Comparison of ENCODE assay signal across 10 cellular contexts in the genomic region with DNA sequence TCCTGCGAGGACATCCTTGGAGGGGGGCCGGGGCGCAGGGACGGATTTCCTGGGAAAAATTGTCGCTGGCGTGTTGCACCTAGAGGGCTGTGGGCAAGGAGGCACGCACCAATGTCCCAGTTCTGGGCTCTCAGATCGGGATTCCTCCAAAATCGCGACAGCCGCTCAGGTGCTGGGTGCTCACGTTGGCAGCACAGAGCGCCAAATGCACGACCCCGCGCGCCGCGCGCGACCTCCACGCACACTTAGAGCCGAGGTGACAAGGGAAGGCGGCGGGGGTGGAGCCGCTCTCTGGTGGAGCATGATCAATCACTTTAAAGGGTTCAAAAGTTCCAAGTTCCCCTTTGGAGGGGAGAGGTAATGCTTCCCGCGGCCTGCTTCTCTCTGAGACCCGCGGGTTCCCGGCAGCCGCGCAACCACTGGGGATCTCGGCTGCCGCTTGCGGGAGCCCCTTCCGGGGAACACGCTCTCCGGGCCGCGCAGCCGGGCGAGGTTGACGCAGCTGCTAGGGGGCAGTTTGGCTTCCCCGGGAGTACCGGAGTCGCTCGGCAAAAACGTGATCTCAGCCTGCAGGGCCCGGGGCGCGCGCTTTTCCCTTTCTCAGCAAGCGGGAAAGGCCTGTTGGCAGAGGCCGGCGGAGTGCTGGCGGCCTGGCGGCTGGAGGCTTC. TPM values are rescaled to one million over a fixed set of nuclear protein-coding genes. Genes with fewer than 3 reads are reported as not detected.
DNase-seq lines count a peak whose midpoint lies in the region; ATAC-seq and TF ChIP-seq lines count a peak whose summit lies in the region.
"Had no signal": no experiment of that assay in that cellular context is flagged by ENCODE, and none has a peak within 500 bp of the region (broad histone marks: within the 10 kb centered on the region; RNA-seq: fewer than 3 reads in every experiment).

No MANE protein-coding gene starts in this region.

- peaks cover 69% of the 10 kb centered on the region for H3K4me1 Mint-ChIP-seq in brain

- peak overlapping the region in 2 of 5 experiments; percentile 30 to 80 for H3K27ac Mint-ChIP-seq in brain
- H3K27ac Mint-ChIP-seq: activated CD4-positive, alpha-beta T cell treated with anti-CD3 and anti-CD28 coated beads, Interleukin-2, amount 10 ng/mL, durations not matched to agents 7 days and 5 days had no signal

- DNase-seq in NOMO-1 treated with dmso at 0.1 percent for 144 hours (lab: John Stamatoyannopoulos, UW; ENCODE audit: unreplicated experiment), result peak; percentile 70
- no peak for DNase-seq in NOMO-1 treated with DMSO at 0.1 percent for 48 hours (lab: John Stamatoyannopoulos, UW; ENCODE audit: unreplicated experiment)
- peak; percentile 37 for DNase-seq in kidney tubule cell (ENCODE audit: low spot score)
- DNase-seq in stimulated activated naive CD8-positive, alpha-beta T cell treated with anti-CD3 and anti-CD28 coated beads, Interleukin-15, Interleukin-2, amounts not matched to agents 100 U/mL and 50 U/mL, for 24 hours, result peak; percentile 35
- DNase-seq in NCI-H1092 (lab: John Stamatoyannopoulos, UW), result no peak
- DNase-seq: activated CD4-positive, alpha-beta T cell treated with anti-CD3 and anti-CD28 coated beads, Interleukin-2, amount 10 ng/mL, durations not matched to agents 7 days and 5 days; HCEC 1CT had no signal

- no peak for TF ChIP-seq CTCF in brain (conservative IDR thresholded peaks at IDR 0.05)

- no peaks in the 10 kb centered on the region for H3K36me3 Mint-ChIP-seq in brain

- peak overlapping the region in 4 of 5 experiments; percentile 42 to 96 (median 82) for H3K4me3 Mint-ChIP-seq in brain
- H3K4me3 Mint-ChIP-seq: activated CD4-positive, alpha-beta T cell treated with anti-CD3 and anti-CD28 coated beads, Interleukin-2, amount 10 ng/mL, durations not matched to agents 7 days and 5 days had no signal

- H3K9me3 Mint-ChIP-seq in brain, result no peaks in the 10 kb centered on the region
- H3K9me3 Mint-ChIP-seq: activated CD4-positive, alpha-beta T cell treated with anti-CD3 and anti-CD28 coated beads, Interleukin-2, amount 10 ng/mL, durations not matched to agents 7 days and 5 days had no signal

- no peak for ATAC-seq in stimulated activated naive CD8-positive, alpha-beta T cell treated with anti-CD3 and anti-CD28 coated beads, Interleukin-15, Interleukin-2, amounts not matched to agents 100 U/mL and 50 U/mL, for 24 hours
- no peak for ATAC-seq in GM19463 (IDR thresholded peaks at IDR 0.05; ENCODE audit: unreplicated experiment)
- no peak for ATAC-seq in GM18519 (IDR thresholded peaks at IDR 0.05; ENCODE audit: low FRiP score, unreplicated experiment)

- H3K27me3 Mint-ChIP-seq in brain, result peaks cover 34% of the 10 kb centered on the region

RNA-seq across cellular contexts. Expression of a gene that starts 25.4 kb away (rescaled TPM):
- polyA plus RNA-seq in brain (ENCODE audit: insufficient read depth, low read depth, low replicate concordance), result 0.46 TPM

RNA-seq across cellular contexts. Expression of a gene that starts 34.0 kb away (rescaled TPM):
- polyA plus RNA-seq in brain (ENCODE audit: insufficient read depth, low read depth, low replicate concordance), result 17.4 TPM

Comparison
In these comparisons a context has a peak if more than half of its experiments do, and no peak if none do; other contexts are left out.
1. DNase-seq: peak in NOMO-1 treated with dmso at 0.1 percent for 144 hours (single experiment), kidney tubule cell (single experiment) and stimulated activated naive CD8-positive, alpha-beta T cell treated with anti-CD3 and anti-CD28 coated beads, Interleukin-15, Interleukin-2, amounts not matched to agents 100 U/mL and 50 U/mL, for 24 hours (single experiment); none in NOMO-1 treated with DMSO at 0.1 percent for 48 hours (single experiment) and NCI-H1092 (single experiment).